In the genomic region with DNA sequence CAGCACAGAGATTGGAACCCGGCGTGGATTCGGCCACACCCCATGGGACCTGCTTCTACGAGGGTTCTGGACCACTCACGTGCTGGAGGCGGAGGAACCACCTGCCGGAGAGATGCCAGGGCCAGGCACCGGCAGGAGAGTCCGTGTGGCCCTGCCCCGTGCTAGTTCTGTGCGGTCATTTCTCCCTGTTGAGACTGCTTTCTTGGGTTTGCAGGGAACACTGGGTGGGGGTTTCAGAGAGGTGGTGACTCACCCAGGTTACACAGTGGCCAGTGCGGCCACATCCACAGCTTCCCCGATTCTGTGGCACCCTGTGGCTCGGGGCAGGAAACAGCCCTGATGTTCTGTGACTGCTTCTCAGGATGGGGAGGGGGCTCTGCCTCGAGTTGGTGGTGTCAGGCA, we compare ENCODE assay signal across 2 cellular contexts.
TF ChIP-seq lines count a peak whose summit lies in the region.

No MANE protein-coding gene starts in this region.

TF ChIP-seq in SK-N-SH, 30 proteins besides CTCF, POLR2A, EP300 and RAD21 (continued from another document):
- TF ChIP-seq, protein P1, sequence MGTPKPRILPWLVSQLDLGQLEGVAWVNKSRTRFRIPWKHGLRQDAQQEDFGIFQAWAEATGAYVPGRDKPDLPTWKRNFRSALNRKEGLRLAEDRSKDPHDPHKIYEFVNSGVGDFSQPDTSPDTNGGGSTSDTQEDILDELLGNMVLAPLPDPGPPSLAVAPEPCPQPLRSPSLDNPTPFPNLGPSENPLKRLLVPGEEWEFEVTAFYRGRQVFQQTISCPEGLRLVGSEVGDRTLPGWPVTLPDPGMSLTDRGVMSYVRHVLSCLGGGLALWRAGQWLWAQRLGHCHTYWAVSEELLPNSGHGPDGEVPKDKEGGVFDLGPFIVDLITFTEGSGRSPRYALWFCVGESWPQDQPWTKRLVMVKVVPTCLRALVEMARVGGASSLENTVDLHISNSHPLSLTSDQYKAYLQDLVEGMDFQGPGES (IDR thresholded peaks at IDR 0.05; ENCODE audit: low read depth, low read length): no peak
- TF ChIP-seq RFX5 (IDR thresholded peaks at IDR 0.05; ENCODE audit: low read length): no peak
- TF ChIP-seq TCF12 (IDR thresholded peaks at IDR 0.05): no peak
- TF ChIP-seq FOXJ3 (CRISPR knock-in tag; IDR thresholded peaks at IDR 0.05): no peak
- no peak for TF ChIP-seq POLR2AphosphoS5 (IDR thresholded peaks at IDR 0.05; ENCODE audit: low read depth, low read length)
- TF ChIP-seq MEF2A (IDR thresholded peaks at IDR 0.05; ENCODE audit: borderline replicate concordance, low read depth): no peak
- no peak for TF ChIP-seq EZH2phosphoT487 (IDR thresholded peaks at IDR 0.05; ENCODE audit: borderline replicate concordance, low read depth)
- TF ChIP-seq, protein P2, sequence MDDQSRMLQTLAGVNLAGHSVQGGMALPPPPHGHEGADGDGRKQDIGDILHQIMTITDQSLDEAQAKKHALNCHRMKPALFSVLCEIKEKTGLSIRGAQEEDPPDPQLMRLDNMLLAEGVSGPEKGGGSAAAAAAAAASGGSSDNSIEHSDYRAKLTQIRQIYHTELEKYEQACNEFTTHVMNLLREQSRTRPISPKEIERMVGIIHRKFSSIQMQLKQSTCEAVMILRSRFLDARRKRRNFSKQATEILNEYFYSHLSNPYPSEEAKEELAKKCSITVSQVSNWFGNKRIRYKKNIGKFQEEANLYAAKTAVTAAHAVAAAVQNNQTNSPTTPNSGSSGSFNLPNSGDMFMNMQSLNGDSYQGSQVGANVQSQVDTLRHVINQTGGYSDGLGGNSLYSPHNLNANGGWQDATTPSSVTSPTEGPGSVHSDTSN (IDR thresholded peaks at IDR 0.05): no peak
TF ChIP-seq in SK-N-SH: peak in this region for 0.

TF ChIP-seq in SK-N-SH treated with all-trans-retinoic acid at 6 μM for 48 hours, 23 proteins besides CTCF, POLR2A, EP300 and RAD21 (continued from another document):
- TF ChIP-seq ZC3H10 (CRISPR knock-in tag; IDR thresholded peaks at IDR 0.05) (no peak), GLIS3 (CRISPR knock-in tag; IDR thresholded peaks at IDR 0.05) (no peak), BACH2 (CRISPR knock-in tag; IDR thresholded peaks at IDR 0.05; ENCODE audit: borderline replicate concordance) (no peak)
- TF ChIP-seq, protein P3, sequence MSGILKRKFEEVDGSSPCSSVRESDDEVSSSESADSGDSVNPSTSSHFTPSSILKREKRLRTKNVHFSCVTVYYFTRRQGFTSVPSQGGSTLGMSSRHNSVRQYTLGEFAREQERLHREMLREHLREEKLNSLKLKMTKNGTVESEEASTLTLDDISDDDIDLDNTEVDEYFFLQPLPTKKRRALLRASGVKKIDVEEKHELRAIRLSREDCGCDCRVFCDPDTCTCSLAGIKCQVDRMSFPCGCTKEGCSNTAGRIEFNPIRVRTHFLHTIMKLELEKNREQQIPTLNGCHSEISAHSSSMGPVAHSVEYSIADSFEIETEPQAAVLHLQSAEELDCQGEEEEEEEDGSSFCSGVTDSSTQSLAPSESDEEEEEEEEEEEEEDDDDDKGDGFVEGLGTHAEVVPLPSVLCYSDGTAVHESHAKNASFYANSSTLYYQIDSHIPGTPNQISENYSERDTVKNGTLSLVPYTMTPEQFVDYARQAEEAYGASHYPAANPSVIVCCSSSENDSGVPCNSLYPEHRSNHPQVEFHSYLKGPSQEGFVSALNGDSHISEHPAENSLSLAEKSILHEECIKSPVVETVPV (CRISPR knock-in tag; IDR thresholded peaks at IDR 0.05): no peak
TF ChIP-seq in SK-N-SH treated with all-trans-retinoic acid at 6 μM for 48 hours: peak in this region for 0.
